ENCODE assay signal across 7 cellular contexts in genomic region chr9:105007143-105007542, GRCh38.
A peak's percentile ranks its signal among the peaks of the same experiment; 100 is the strongest.
DNase-seq lines count a peak whose midpoint lies in the region; ATAC-seq and TF ChIP-seq lines count a peak whose summit lies in the region.

No MANE protein-coding gene starts in this region.

- peaks cover 0 to 36% (median 0%) of the 10 kb centered on the region in 12 donors for H3K4me1 ChIP-seq in heart left ventricle

- no peak for TF ChIP-seq POLR2A in heart left ventricle (IDR thresholded peaks at IDR 0.05)

- intact Hi-C loops in heart left ventricle (cut with DNase I), result no loop called here

- 62 to 72% (median 64%) methylated on average over 2 of the region's 2 CpGs for WGBS in heart left ventricle, 4 donors

- peak; percentile 90 to 98 for DNase-seq in HL-60 (ENCODE audit: low read depth in 1 of 2, low spot score in 1 of 2)
- peak; percentile 37 for DNase-seq in SW480 (ENCODE audit: low spot score)
- DNase-seq in heart left ventricle, result no peak
- DNase-seq in stimulated activated naive CD8-positive, alpha-beta T cell treated with anti-CD3 and anti-CD28 coated beads, Interleukin-15, Interleukin-2, amounts not matched to agents 100 U/mL and 50 U/mL, for 24 hours, result no peak
- DNase-seq in NCI-H1092 (lab: John Stamatoyannopoulos, UW), result no peak

- H3K36me3 ChIP-seq in heart left ventricle, result no peaks in the 10 kb centered on the region

- no peak for TF ChIP-seq CTCF in HL-60 (IDR thresholded peaks at IDR 0.05; ENCODE audit: insufficient read depth, low read length)
- TF ChIP-seq CTCF in heart left ventricle (IDR thresholded peaks at IDR 0.05), result no peak

- no peaks in the 10 kb centered on the region for H3K27me3 ChIP-seq in HL-60 (ENCODE audit: insufficient read depth, poor library complexity, severe bottlenecking)
- no peaks in the 10 kb centered on the region for H3K27me3 ChIP-seq in heart left ventricle

- H3K27ac ChIP-seq in HL-60 (replicated peaks), result peak overlapping the region; percentile 66
- H3K27ac ChIP-seq in heart left ventricle, result peak overlapping the region in 2 of 12 donors; percentile 50 to 86

- no peak overlapping the region for H3K4me3 ChIP-seq in HL-60 (replicated peaks; ENCODE audit: insufficient read depth, low read length)
- H3K4me3 ChIP-seq in heart left ventricle, result no peak overlapping the region

- peak in 3 of 4 donors; percentile 69 to 83 (median 81) for ATAC-seq in heart left ventricle
- ATAC-seq in stimulated activated naive CD8-positive, alpha-beta T cell treated with anti-CD3 and anti-CD28 coated beads, Interleukin-15, Interleukin-2, amounts not matched to agents 100 U/mL and 50 U/mL, for 24 hours, result peak; percentile 55
- ATAC-seq in HG02970 (IDR thresholded peaks at IDR 0.05; ENCODE audit: low FRiP score, unreplicated experiment), result no peak
- ATAC-seq in HG02870 (IDR thresholded peaks at IDR 0.05; ENCODE audit: unreplicated experiment), result no peak

- no peaks in the 10 kb centered on the region for H3K9me3 ChIP-seq in heart left ventricle

Comparison
In these comparisons a context has a peak if more than half of its experiments do, and no peak if none do; other contexts are left out.
1. DNase-seq: peak in HL-60 (2 of 2) and SW480 (single experiment); none in heart left ventricle (0 of 5), stimulated activated naive CD8-positive, alpha-beta T cell treated with anti-CD3 and anti-CD28 coated beads, Interleukin-15, Interleukin-2, amounts not matched to agents 100 U/mL and 50 U/mL, for 24 hours (single experiment) and NCI-H1092 (single experiment).
2. ATAC-seq: peak in heart left ventricle (3 of 4) and stimulated activated naive CD8-positive, alpha-beta T cell treated with anti-CD3 and anti-CD28 coated beads, Interleukin-15, Interleukin-2, amounts not matched to agents 100 U/mL and 50 U/mL, for 24 hours (single experiment); none in HG02970 (single experiment) and HG02870 (single experiment).